1 cellular context compared by ENCODE assay signal in genomic region chr17:42720996-42721583, GRCh38.
TF ChIP-seq lines count a peak whose summit lies in the region.

No MANE protein-coding gene starts in this region.

TF ChIP-seq in HCT116, 20 proteins besides CTCF, POLR2A, EP300 and RAD21 (continued from another document):
- TF ChIP-seq TCF7L2 (IDR thresholded peaks at IDR 0.05; ENCODE audit: borderline replicate concordance, extremely low read depth, insufficient read depth, insufficient read length), result no peak
